Comparison of ENCODE assay signal across 25 cellular contexts in genomic region chr3:87413821-87414220, GRCh38.
"Had no signal": no experiment of that assay in that cellular context is flagged by ENCODE, and none has a peak within 500 bp of the region (broad histone marks: within the 10 kb centered on the region; RNA-seq: fewer than 3 reads in every experiment).

No MANE protein-coding gene starts in this region.

- H3K9me3 ChIP-seq: adrenal gland, esophagus squamous epithelium, spleen, tibial nerve had no signal

- ATAC-seq: activated naive CD4-positive, alpha-beta T cell treated with anti-CD3 and anti-CD28 coated beads, Interleukin-2, amount 50 U/mL, for 72 hours; left cardiac atrium; left ventricle myocardium superior; mucosa of descending colon; natural killer cell treated with Interleukin-12 subunit alpha and Interleukin-12 subunit beta and Interleukin-15 and Interleukin-18, amount 100 ng/mL, for 72 hours; right cardiac atrium; T-helper 17 cell had no signal

- H3K4me2 ChIP-seq: hepatocyte had no signal

- H3K27ac ChIP-seq: adrenal gland, epithelial cell of prostate, esophagus squamous epithelium, hepatocyte, spleen, tibial nerve, WERI-Rb-1 had no signal

- DNase-seq: activated CD4-positive, alpha-beta memory T cell treated with anti-CD3 and anti-CD28 coated beads, Interleukin-2, amount 10 ng/mL, durations not matched to agents 7 days and 5 days; activated CD4-positive, alpha-beta T cell treated with anti-CD3 and anti-CD28 coated beads, Interleukin-2, amount 10 ng/mL, durations not matched to agents 24 days and 14 days; activated CD4-positive, CD25-positive, alpha-beta regulatory T cell treated with anti-CD3 and anti-CD28 coated beads, Interleukin-2, amount 50 U/mL, for 72 hours; activated naive CD4-positive, alpha-beta T cell; activated T-cell treated with anti-CD3 and anti-CD28 coated beads, Interleukin-2, amount 50 U/mL, for 48 hours; adrenal gland; aorta; effector CD8-positive, alpha-beta T cell; esophagus squamous epithelium; glutamatergic neuron; left cardiac atrium; left ventricle myocardium superior; mucosa of descending colon; posterior cingulate gyrus; right cardiac atrium; spleen; stimulated activated naive CD4-positive, alpha-beta T cell treated with Interleukin-2 at 50 U/mL for 16 hours; T-helper 17 cell; T1000; WERI-Rb-1 had no signal

- H3K4me3 ChIP-seq: adrenal gland, esophagus squamous epithelium, hepatocyte, mucosa of descending colon, spleen, tibial nerve had no signal

- H3K79me2 ChIP-seq: hepatocyte had no signal

- H3K36me3 ChIP-seq: adrenal gland, esophagus squamous epithelium, spleen, tibial nerve, WERI-Rb-1 had no signal

- H3K4me1 ChIP-seq: adrenal gland, esophagus squamous epithelium, spleen, tibial nerve had no signal

- H3K27me3 ChIP-seq: adrenal gland, esophagus squamous epithelium, hepatocyte, spleen, tibial nerve had no signal

- H2AFZ ChIP-seq: hepatocyte had no signal
